Comparison of ENCODE assay signal across 2 cellular contexts in genomic region chr4:158209825-158210807, GRCh38.
TF ChIP-seq lines count a peak whose summit lies in the region.

TSS of gene TMEM144 (plus strand) at chr4:158210486. CDS start at chr4:158212668, 2,182 bp downstream.

TF ChIP-seq in HEK293, 187 proteins besides CTCF, POLR2A, EP300 and RAD21 (continued from another document and continues in another):
- no peak for TF ChIP-seq PRDM4 (tag by site-specific recombination; IDR thresholded peaks at IDR 0.05)
- 0 out of 2 replicates have a peak, but pooled peaks have one; percentile 17 for TF ChIP-seq KLF9 (tag by site-specific recombination; IDR thresholded peaks at IDR 0.05; ENCODE audit: low read depth)
- no peak for TF ChIP-seq ZNF366 (tag by site-specific recombination; conservative IDR thresholded peaks at IDR 0.05)
- no peak for TF ChIP-seq ZNF548 (tag by site-specific recombination; IDR thresholded peaks at IDR 0.05)
- no peak for TF ChIP-seq ZNF426 (tag by site-specific recombination; IDR thresholded peaks at IDR 0.05)
- no peak for TF ChIP-seq KLF8 (tag by site-specific recombination; IDR thresholded peaks at IDR 0.05)
- peak; percentile 82 for TF ChIP-seq SP2 (tag by site-specific recombination; IDR thresholded peaks at IDR 0.05)
- TF ChIP-seq ZNF302 (tag by site-specific recombination; IDR thresholded peaks at IDR 0.05; ENCODE audit: low read depth): no peak
- no peak for TF ChIP-seq HOXD13 (CRISPR knock-in tag; IDR thresholded peaks at IDR 0.05; ENCODE audit: borderline replicate concordance)
- TF ChIP-seq ZBTB44 (tag by site-specific recombination; IDR thresholded peaks at IDR 0.05): no peak
- TF ChIP-seq ZNF23 (tag by site-specific recombination; IDR thresholded peaks at IDR 0.05; ENCODE audit: borderline replicate concordance): no peak
- peak; percentile 51; the same call in 1 of the 2 replicates for TF ChIP-seq ATF2 (tag by site-specific recombination; IDR thresholded peaks at IDR 0.05; ENCODE audit: low read depth)
- TF ChIP-seq ZSCAN30 (tag by site-specific recombination; IDR thresholded peaks at IDR 0.05): 0 out of 2 replicates have a peak, but pooled peaks have one; percentile 23
- TF ChIP-seq ZBTB26 (tag by site-specific recombination; optimal IDR thresholded peaks at IDR 0.05): peak; percentile 14
- TF ChIP-seq ZBTB20 (tag by site-specific recombination; IDR thresholded peaks at IDR 0.05): peak; percentile 53; the same call in 1 of the 2 replicates
- no peak for TF ChIP-seq ZNF350 (tag by site-specific recombination; IDR thresholded peaks at IDR 0.05)
- TF ChIP-seq ZNF155 (tag by site-specific recombination; IDR thresholded peaks at IDR 0.05): no peak
- no peak for TF ChIP-seq ZNF292 (tag by site-specific recombination; IDR thresholded peaks at IDR 0.05; ENCODE audit: borderline replicate concordance, low read depth)
- TF ChIP-seq ZNF214 (tag by site-specific recombination; IDR thresholded peaks at IDR 0.05; ENCODE audit: borderline replicate concordance): no peak
- TF ChIP-seq ZNF660 (tag by site-specific recombination; IDR thresholded peaks at IDR 0.05): 0 out of 2 replicates have a peak, but pooled peaks have one; percentile 10
- peak; percentile 29; the same call in 1 of the 2 replicates for TF ChIP-seq ZIC2 (tag by site-specific recombination; IDR thresholded peaks at IDR 0.05)
- peak; percentile 53; the same call in 1 of the 2 replicates for TF ChIP-seq ZNF398 (tag by site-specific recombination; IDR thresholded peaks at IDR 0.05)
- TF ChIP-seq ZNF473 (tag by site-specific recombination; IDR thresholded peaks at IDR 0.05): no peak
- no peak for TF ChIP-seq ZBTB8A (tag by site-specific recombination; IDR thresholded peaks at IDR 0.05)

TF ChIP-seq in H1, 55 proteins besides CTCF, POLR2A, EP300 and RAD21 (continued from another document and continues in another):
- no peak for TF ChIP-seq ATF2 (IDR thresholded peaks at IDR 0.05; ENCODE audit: low read length)
- no peak for TF ChIP-seq USF2 (IDR thresholded peaks at IDR 0.05; ENCODE audit: low read length)
- 0 out of 2 replicates have a peak, but pooled peaks have one; percentile 22 for TF ChIP-seq YY1 (IDR thresholded peaks at IDR 0.05; ENCODE audit: low read depth, low read length)
- no peak for TF ChIP-seq CHD7 (IDR thresholded peaks at IDR 0.05; ENCODE audit: insufficient replicate concordance, low read length)
- no peak for TF ChIP-seq FOSL1 (IDR thresholded peaks at IDR 0.05; ENCODE audit: insufficient read depth, low read depth, low read length)
- no peak for TF ChIP-seq E2F6 (IDR thresholded peaks at IDR 0.05)
- peak; percentile 46; the same call in 1 of the 2 replicates for TF ChIP-seq TBP (IDR thresholded peaks at IDR 0.05; ENCODE audit: low read depth, low read length)
- no peak for TF ChIP-seq CHD2 (IDR thresholded peaks at IDR 0.05; ENCODE audit: low read length)
- TF ChIP-seq KDM5A (IDR thresholded peaks at IDR 0.05; ENCODE audit: low read length): no peak
- no peak for TF ChIP-seq ZNF274 (IDR thresholded peaks at IDR 0.05; ENCODE audit: borderline replicate concordance, extremely low read depth, low read length)
- 0 out of 2 replicates have a peak, but pooled peaks have one; percentile 10 for TF ChIP-seq MAX (IDR thresholded peaks at IDR 0.05)
- TF ChIP-seq SUZ12 (IDR thresholded peaks at IDR 0.05; ENCODE audit: low read length): no peak
- TF ChIP-seq ASH2L (IDR thresholded peaks at IDR 0.05; ENCODE audit: low read length): peak; percentile 83
- TF ChIP-seq SAP30 (IDR thresholded peaks at IDR 0.05; ENCODE audit: insufficient read depth, insufficient replicate concordance, low read length): no peak
- no peak; the same call in 1 of the 2 replicates for TF ChIP-seq BACH1 (IDR thresholded peaks at IDR 0.05; ENCODE audit: low read length)
- peak in 1 of 2 experiments; percentile 59; a peak in 1 of 4 replicates for TF ChIP-seq HDAC2 (IDR thresholded peaks at IDR 0.05; ENCODE audit: borderline replicate concordance in 1 of 2, low read depth in 2 of 2, low read length in 2 of 2)
- peak; percentile 36 for TF ChIP-seq TAF7 (optimal IDR thresholded peaks at IDR 0.05; ENCODE audit: borderline replicate concordance, low read depth, low read length)
- no peak for TF ChIP-seq NRF1 (IDR thresholded peaks at IDR 0.05; ENCODE audit: low read depth, low read length)
- TF ChIP-seq MAFK (IDR thresholded peaks at IDR 0.05; ENCODE audit: low read depth, low read length): no peak
- 0 out of 2 replicates have a peak, but pooled peaks have one; percentile 31 for TF ChIP-seq PHF8 (conservative IDR thresholded peaks at IDR 0.05; ENCODE audit: low read depth, low read length)
- TF ChIP-seq RBBP5 (IDR thresholded peaks at IDR 0.05; ENCODE audit: borderline replicate concordance, low read depth, low read length): 0 out of 2 replicates have a peak, but pooled peaks have one; percentile 62
- TF ChIP-seq SRF (IDR thresholded peaks at IDR 0.05; ENCODE audit: low read depth, low read length): no peak
- TF ChIP-seq CBX5 (IDR thresholded peaks at IDR 0.05; ENCODE audit: low read depth, low read length): no peak
- peak; percentile 30; the same call in 1 of the 2 replicates for TF ChIP-seq TEAD4 (IDR thresholded peaks at IDR 0.05; ENCODE audit: low read depth, low read length)
- TF ChIP-seq SP1 (IDR thresholded peaks at IDR 0.05; ENCODE audit: low read depth, low read length): no peak
- no peak for TF ChIP-seq GTF2F1 (IDR thresholded peaks at IDR 0.05; ENCODE audit: borderline replicate concordance, low read depth, low read length)
- TF ChIP-seq GABPA (IDR thresholded peaks at IDR 0.05; ENCODE audit: borderline replicate concordance, insufficient read depth, low read length): no peak
- no peak for TF ChIP-seq ATF3 (IDR thresholded peaks at IDR 0.05; ENCODE audit: insufficient read depth, low read depth, low read length)
- TF ChIP-seq KDM4A (IDR thresholded peaks at IDR 0.05; ENCODE audit: low read depth, low read length, severe bottlenecking): peak; percentile 59
- TF ChIP-seq CBX8 (IDR thresholded peaks at IDR 0.05; ENCODE audit: borderline replicate concordance, low read depth, low read length): no peak
- no peak for TF ChIP-seq BCL11A (IDR thresholded peaks at IDR 0.05; ENCODE audit: low read depth in 2 of 2, low read length in 2 of 2)
- no peak for TF ChIP-seq BRCA1 (IDR thresholded peaks at IDR 0.05; ENCODE audit: low read depth, low read length)
- peak; percentile 30 for TF ChIP-seq EZH2 (IDR thresholded peaks at IDR 0.05; ENCODE audit: low read depth, low read length, severe bottlenecking)
- TF ChIP-seq TCF12 (IDR thresholded peaks at IDR 0.05; ENCODE audit: low read depth, low read length): no peak
- TF ChIP-seq RNF2 (IDR thresholded peaks at IDR 0.05; ENCODE audit: borderline replicate concordance, low read depth, low read length, missing control alignments, poor library complexity, severe bottlenecking): no peak
- no peak for TF ChIP-seq CHD1 (IDR thresholded peaks at IDR 0.05; ENCODE audit: low read depth, low read length)
- no peak for TF ChIP-seq EGR1 (IDR thresholded peaks at IDR 0.05; ENCODE audit: borderline replicate concordance, low read depth, low read length)
- no peak for TF ChIP-seq SIN3A (conservative IDR thresholded peaks at IDR 0.05 in 1 of 2, IDR thresholded peaks at IDR 0.05 in 1 of 2; ENCODE audit: low read depth in 1 of 2, low read length in 2 of 2)
- no peak for TF ChIP-seq POU5F1 (IDR thresholded peaks at IDR 0.05; ENCODE audit: low read depth, low read length)
- peak; percentile 48 for TF ChIP-seq CTBP2 (IDR thresholded peaks at IDR 0.05; ENCODE audit: borderline replicate concordance, insufficient read depth, insufficient read length, low read length)
- no peak for TF ChIP-seq NANOG (IDR thresholded peaks at IDR 0.05; ENCODE audit: insufficient read depth, low read depth, low read length, poor library complexity, severe bottlenecking)
- no peak for TF ChIP-seq JUN (IDR thresholded peaks at IDR 0.05; ENCODE audit: low read depth, low read length)
